In the genomic region with DNA sequence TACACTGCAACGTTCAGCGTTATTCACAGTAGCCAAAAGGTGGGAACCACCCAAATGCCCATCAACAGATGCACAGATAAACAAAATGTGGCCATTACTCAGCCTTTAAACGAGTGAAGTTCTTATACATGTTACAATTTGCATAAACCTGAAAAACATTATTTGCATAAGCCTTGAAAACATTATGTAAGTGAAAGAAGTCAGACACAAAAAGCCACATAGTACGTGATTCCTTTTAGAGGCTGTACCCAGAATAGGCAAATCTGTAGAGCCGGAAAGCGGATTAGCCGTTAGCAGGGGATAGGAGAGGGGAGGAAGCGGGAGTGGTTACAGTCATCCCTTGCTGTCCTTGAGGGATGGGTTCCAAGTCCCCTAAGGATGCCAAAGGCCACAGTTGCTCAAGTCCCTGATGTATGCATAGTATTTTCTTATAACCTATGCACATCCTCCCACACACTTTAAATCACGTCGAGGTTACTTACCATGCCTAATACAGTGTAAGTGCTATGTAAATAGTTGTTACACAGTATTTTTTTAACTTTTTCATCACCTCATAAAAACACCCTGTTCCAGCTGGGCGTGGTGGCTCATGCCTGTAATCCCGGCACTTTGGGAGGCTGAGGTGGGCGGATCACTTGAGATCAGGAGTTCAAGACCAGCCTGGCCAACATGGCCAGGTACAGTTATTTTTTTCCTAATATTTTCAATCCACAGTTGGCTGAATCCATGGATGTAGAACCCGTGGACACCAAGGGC, we compare ENCODE assay signal across 25 cellular contexts. TPM values are rescaled to one million over a fixed set of nuclear protein-coding genes. Genes with fewer than 3 reads are reported as not detected.
"Had no signal": no experiment of that assay in that cellular context is flagged by ENCODE, and none has a peak within 500 bp of the region (broad histone marks: within the 10 kb centered on the region; RNA-seq: fewer than 3 reads in every experiment).

No MANE protein-coding gene starts in this region.

- DNase-seq: activated CD8-positive, alpha-beta memory T cell treated with anti-CD3 and anti-CD28 coated beads for 24 hours; activated CD8-positive, alpha-beta memory T cell treated with anti-CD3 and anti-CD28 coated beads, Interleukin-2, amount 50 U/mL, for 4 hours; activated naive CD4-positive, alpha-beta T cell treated with Interleukin-2 at 50 U/mL for 16 hours; activated naive CD8-positive, alpha-beta T cell treated with anti-CD3 and anti-CD28 coated beads, Interleukin-2, amount 10 ng/mL, durations not matched to agents 7 days and 5 days; activated T-cell treated with anti-CD3 and anti-CD28 coated beads, Interleukin-2, amount 50 U/mL, for 24 hours; amygdala; colonic mucosa; dorsolateral prefrontal cortex; effector memory CD8-positive, alpha-beta T cell; head of caudate nucleus; hypothalamus; ovary; psoas muscle; stimulated activated CD4-positive, alpha-beta T cell treated with anti-CD3 and anti-CD28 coated beads, Interleukin-2, amount 100 ng/mL, for 24 hours; stomach; transverse colon had no signal

- H3K9me3 ChIP-seq: colonic mucosa, neutrophil, ovary, stomach, transverse colon had no signal

- H3K27me3 ChIP-seq: colonic mucosa, dorsolateral prefrontal cortex, neutrophil, ovary, stomach had no signal

- H3K4me1 ChIP-seq: colonic mucosa, psoas muscle, stomach, transverse colon had no signal

- H3K27ac ChIP-seq: colonic mucosa, dorsolateral prefrontal cortex, neutrophil, ovary, psoas muscle, stomach, transverse colon had no signal

- ATAC-seq: effector memory CD8-positive, alpha-beta T cell; esophagus mucosa; psoas muscle; stimulated activated effector memory CD8-positive, alpha-beta T cell treated with anti-CD3 and anti-CD28 coated beads, Interleukin-12 subunit alpha, Interleukin-12 subunit beta, amount 100 ng/mL, for 72 hours; WTC11 had no signal

- H3K4me3 ChIP-seq: colonic mucosa, dorsolateral prefrontal cortex, ovary, psoas muscle, stomach, transverse colon had no signal

- H3K36me3 ChIP-seq: colonic mucosa, neutrophil, ovary, stomach, transverse colon had no signal

- FAIRE-seq: bronchial epithelial cell, frontal cortex had no signal

RNA-seq across cellular contexts. Expression of gene DNAH17, which starts 47.4 kb away (rescaled TPM):
- total RNA-seq: endothelial cell of umbilical vein; myocyte; T-helper 2 cell treated with Interferon-gamma antibody and Interleukin-4, amounts not matched to agents 100 ng/mL and 5 ng/mL, for 36 hours had no signal
- polyA plus RNA-seq: endothelial cell of umbilical vein had no signal
